Comparison of ENCODE assay signal across 21 cellular contexts in genomic region chr14:103112488-103113243, GRCh38. TPM values are rescaled to one million over a fixed set of nuclear protein-coding genes. Genes with fewer than 3 reads are reported as not detected.
DNase-seq lines count a peak whose midpoint lies in the region; ATAC-seq, FAIRE-seq and TF ChIP-seq lines count a peak whose summit lies in the region.
"Had no signal": no experiment of that assay in that cellular context is flagged by ENCODE, and none has a peak within 500 bp of the region (broad histone marks: within the 10 kb centered on the region; RNA-seq: fewer than 3 reads in every experiment).

No MANE protein-coding gene starts in this region.

- peak overlapping the region; percentile 86 to 98 for H3K27ac ChIP-seq in A549
- H3K27ac ChIP-seq in foreskin keratinocyte = no peak overlapping the region
- H3K27ac ChIP-seq: SJCRH30, uterus had no signal

- H3K9me3 ChIP-seq in A549 = no peaks in the 10 kb centered on the region
- H3K9me3 ChIP-seq: SJCRH30, uterus had no signal

- peak in 1 of 2 experiments; percentile 2; a peak in 3 of 6 replicates for ATAC-seq in A549
- peak; percentile 5 for ATAC-seq in foreskin keratinocyte
- no peak for ATAC-seq in GM19023 (IDR thresholded peaks at IDR 0.05; ENCODE audit: unreplicated experiment)
- ATAC-seq: activated naive CD8-positive, alpha-beta T cell treated with anti-CD3 and anti-CD28 coated beads, Interleukin-2, amount 50 U/mL, for 24 hours; activated T-cell treated with anti-CD3 and anti-CD28 coated beads, Interleukin-2, amount 50 U/mL, for 4 hours had no signal

- peaks cover 25% of the 10 kb centered on the region for H3K27me3 ChIP-seq in foreskin keratinocyte
- H3K27me3 ChIP-seq: SJCRH30, uterus had no signal

- CTCF ChIA-PET in A549 (lab: Yijun Ruan, JAX) = interaction anchor here (0.8 to 3.7 kb wide), 7 partner anchors 8 to 193 kb away, joined by 3 to 13 read pairs (median 4); partner anchors contain the start of gene TNFAIP2

- POLR2A ChIA-PET in A549 (lab: Yijun Ruan, JAX) = interaction anchor here (1.1 kb wide), 1 partner anchor 9 kb away, joined by 3 read pairs; no protein-coding TSS in a partner anchor

- WGBS in A549 (ENCODE audit: missing lambda C conversion rate) = 44% methylated on average over 6 of the region's 9 CpGs

- peak overlapping the region; percentile 85 for H3K4me2 ChIP-seq in A549

- TF ChIP-seq CTCF in A549 (IDR thresholded peaks at IDR 0.05) = no peak
- no peak for TF ChIP-seq CTCF in foreskin keratinocyte (conservative IDR thresholded peaks at IDR 0.05)

- H3K4me3 ChIP-seq in A549 = no peak overlapping the region
- H3K4me3 ChIP-seq: SJCRH30, uterus had no signal

- FAIRE-seq in A549 (lab: Jason Lieb, UNC) = no peak
- FAIRE-seq: endometrium, frontal cortex, GM18507 had no signal

- DNase-seq in A549 (ENCODE audit: low read depth in 1 of 2, low spot score in 1 of 2) (peak in 1 of 2 experiments; percentile 66), NCI-H524 treated with DMSO at 0.1 percent for 48 hours (lab: John Stamatoyannopoulos, UW) (peak; percentile 33), foreskin keratinocyte (no peak), hypothalamus (lab: John Stamatoyannopoulos, UW) (no peak), LoVo (ENCODE audit: low spot score) (no peak)
- DNase-seq: ACHN; activated CD4-positive, alpha-beta T cell treated with anti-CD3 and anti-CD28 coated beads, Interleukin-2, amount 50 U/mL, for 4 hours; activated naive CD8-positive, alpha-beta T cell treated with anti-CD3 and anti-CD28 coated beads, Interleukin-2, amount 50 U/mL, for 24 hours; activated T-cell treated with anti-CD3 and anti-CD28 coated beads, Interleukin-2, amount 50 U/mL, for 4 hours; Caco-2; central memory CD4-positive, alpha-beta T cell; Kasumi-1; mammary epithelial cell; NCI-H748 treated with DMSO at 0.1 percent for 48 hours; SJCRH30; stimulated activated naive CD4-positive, alpha-beta T cell; uterus had no signal

- TF ChIP-seq RAD21 in A549 (conservative IDR thresholded peaks at IDR 0.05 in 1 of 2, IDR thresholded peaks at IDR 0.05 in 1 of 2) = no peak

- TF ChIP-seq POLR2A in A549 (IDR thresholded peaks at IDR 0.05; ENCODE audit: low read length) = no peak

- TF ChIP-seq EP300 in A549 (IDR thresholded peaks at IDR 0.05) = no peak

- H3K4me1 ChIP-seq in A549 = peaks cover 93% of the 10 kb centered on the region
- H3K4me1 ChIP-seq in foreskin keratinocyte = no peaks in the 10 kb centered on the region

TF ChIP-seq in A549, 52 proteins besides CTCF, POLR2A, EP300 and RAD21:
- TF ChIP-seq ZFP36 (IDR thresholded peaks at IDR 0.05; ENCODE audit: borderline replicate concordance, partially characterized antibody) (no peak), MAX (IDR thresholded peaks at IDR 0.05) (peak; percentile 48), FOSB (CRISPR knock-in tag; IDR thresholded peaks at IDR 0.05) (no peak), EHF (CRISPR knock-in tag; IDR thresholded peaks at IDR 0.05) (0 out of 2 replicates have a peak, but pooled peaks have one; percentile 6)

RNA-seq across cellular contexts. Expression of gene TNFAIP2, which starts 10.6 kb away (rescaled TPM):
- polyA plus RNA-seq in A549 (2011; rRNA removed) (222 and 249 TPM in 2 replicates), A549 (2017; fragmentation: RNase III; extraction: RNeasy Plus Mini Kit Qiagen cat#74134 plus additional on column Dnase treatment) (254 to 344 TPM (median 332 TPM) in 3 replicates), foreskin keratinocyte (0.27 and 0.65 TPM in 2 replicates)
- 330 and 432 TPM in 2 replicates for polyA plus RNA-seq in A549 (2012; cell fraction: cytosol; rRNA removed)
- 944 and 1,061 TPM in 2 replicates for polyA plus RNA-seq in A549 (2012; cell fraction: nucleus; rRNA removed)
- polyA minus RNA-seq in A549 (2011; rRNA and poly(A)+ RNA removed) = 229 and 304 TPM in 2 replicates
- 0.28 and 0.65 TPM in 2 replicates for total RNA-seq in foreskin keratinocyte

RNA-seq across cellular contexts. Expression of gene EXOC3L4, which starts 18.1 kb away (rescaled TPM):
- polyA plus RNA-seq in A549 (2011; rRNA removed) (0.94 and 1.5 TPM in 2 replicates), A549 (2017; fragmentation: RNase III; extraction: RNeasy Plus Mini Kit Qiagen cat#74134 plus additional on column Dnase treatment) (4.3 to 4.9 TPM (median 4.7 TPM) in 3 replicates), foreskin keratinocyte (not detected in 2 replicates)
- 4.3 and 7.2 TPM in 2 replicates for polyA plus RNA-seq in A549 (2012; cell fraction: cytosol; rRNA removed)
- 15.2 and 17.0 TPM in 2 replicates for polyA plus RNA-seq in A549 (2012; cell fraction: nucleus; rRNA removed)
- polyA minus RNA-seq in A549 (2011; rRNA and poly(A)+ RNA removed) = 1.2 and 2.7 TPM in 2 replicates
- not detected in 2 replicates for total RNA-seq in foreskin keratinocyte
- total RNA-seq: activated T-cell treated with anti-CD3 and anti-CD28 coated beads, Interleukin-2, amount 50 U/mL, for 4 hours; mammary epithelial cell; SJCRH30 had no signal
- polyA plus RNA-seq: mammary epithelial cell had no signal

RNA-seq across cellular contexts. Expression of gene LBHD2, which starts 28.7 kb away (rescaled TPM):
- polyA plus RNA-seq in A549 (2011; rRNA removed) (not detected in 2 replicates), A549 (2017; fragmentation: RNase III; extraction: RNeasy Plus Mini Kit Qiagen cat#74134 plus additional on column Dnase treatment) (not detected in 3 replicates), foreskin keratinocyte (not detected in 2 replicates)
- polyA plus RNA-seq in A549 (2012; cell fraction: cytosol; rRNA removed) = 0.06 and 0.08 TPM in 2 replicates
- not detected in 2 replicates for polyA plus RNA-seq in A549 (2012; cell fraction: nucleus; rRNA removed)
- polyA minus RNA-seq in A549 (2011; rRNA and poly(A)+ RNA removed) = not detected in 2 replicates
- total RNA-seq in foreskin keratinocyte = not detected in 2 replicates
- total RNA-seq: activated T-cell treated with anti-CD3 and anti-CD28 coated beads, Interleukin-2, amount 50 U/mL, for 4 hours; Caco-2; frontal cortex; mammary epithelial cell; SJCRH30; uterus had no signal
- polyA plus RNA-seq: mammary epithelial cell had no signal

RNA-seq across cellular contexts. Expression of gene CDC42BPB, which starts 55.3 kb away (rescaled TPM):
- polyA plus RNA-seq in A549 (2011; rRNA removed) = 57.1 and 105 TPM in 2 replicates
- polyA plus RNA-seq in A549 (2012; cell fraction: cytosol; rRNA removed) = 72.4 and 91.1 TPM in 2 replicates
- 197 and 207 TPM in 2 replicates for polyA plus RNA-seq in A549 (2012; cell fraction: nucleus; rRNA removed)
- polyA plus RNA-seq in A549 (2017; fragmentation: RNase III; extraction: RNeasy Plus Mini Kit Qiagen cat#74134 plus additional on column Dnase treatment) = 56.0 to 56.4 TPM (median 56.0 TPM) in 3 replicates
- polyA minus RNA-seq in A549 (2011; rRNA and poly(A)+ RNA removed) = 176 and 179 TPM in 2 replicates
- 52.9 and 59.7 TPM in 2 replicates for total RNA-seq in foreskin keratinocyte
- 15.9 and 16.8 TPM in 2 replicates for polyA plus RNA-seq in foreskin keratinocyte

Comparison
In these comparisons a context has a peak if more than half of its experiments do, and no peak if none do; other contexts are left out.
1. RNA of gene TNFAIP2, which starts 10.6 kb away (polyA plus RNA-seq): 222 to 1,061 TPM in A549; 0.27 to 0.65 TPM in foreskin keratinocyte; every median in the first group is over 100 times any median in the second.